17 cellular contexts compared by ENCODE assay signal in genomic region chr18:14916851-14917250, GRCh38.
DNase-seq lines count a peak whose midpoint lies in the region; ATAC-seq and TF ChIP-seq lines count a peak whose summit lies in the region.
"Had no signal": no experiment of that assay in that cellular context is flagged by ENCODE, and none has a peak within 500 bp of the region (broad histone marks: within the 10 kb centered on the region; RNA-seq: fewer than 3 reads in every experiment).

No MANE protein-coding gene starts in this region.

- no peak overlapping the region for H3K4me3 Mint-ChIP-seq in osteocyte (ENCODE audit: unreplicated experiment)
- H3K4me3 Mint-ChIP-seq in T-helper 2 cell treated with Interferon-gamma antibody and Interleukin-4, amounts not matched to agents 5 μg/mL and 100 μg/mL, for 36 hours: no peak overlapping the region
- no peak overlapping the region for H3K4me3 Mint-ChIP-seq in Caco-2 (ENCODE audit: unreplicated experiment)
- H3K4me3 Mint-ChIP-seq: B cell; CD4-positive, alpha-beta memory T cell; GM23338; H9 had no signal

- intact Hi-C loops in esophagus muscularis mucosa (cut with DNase I) (no loop called here), Caco-2 (cut with micrococcal nuclease; ENCODE audit: unreplicated experiment) (no loop called here)

- POLR2A ChIA-PET in Caco-2 (lab: Charles Lee): no interaction called here

- no peak for TF ChIP-seq POLR2A in esophagus muscularis mucosa (IDR thresholded peaks at IDR 0.05; ENCODE audit: low read depth)

- no peak overlapping the region for H3K27ac ChIP-seq in esophagus muscularis mucosa (replicated peaks in 1 of 4)
- H3K27ac ChIP-seq: BLaER1 treated with 17β-estradiol and CSF1 and Interleukin-3, amounts not matched to agents 10 nM and 100 nM had no signal

- H3K36me3 Mint-ChIP-seq in osteocyte (ENCODE audit: unreplicated experiment) (no peaks in the 10 kb centered on the region), Caco-2 (ENCODE audit: insufficient read depth, unreplicated experiment) (no peaks in the 10 kb centered on the region)
- no peaks in the 10 kb centered on the region for H3K36me3 Mint-ChIP-seq in T-helper 2 cell treated with Interferon-gamma antibody and Interleukin-4, amounts not matched to agents 5 μg/mL and 100 μg/mL, for 36 hours (ENCODE audit: low read depth)
- H3K36me3 Mint-ChIP-seq: CD4-positive, alpha-beta memory T cell had no signal

- H3K36me3 ChIP-seq in esophagus muscularis mucosa (no peaks in the 10 kb centered on the region), Caco-2 (ENCODE audit: control insufficient read depth, insufficient read depth, low read length) (no peaks in the 10 kb centered on the region)
- H3K36me3 ChIP-seq: BLaER1 treated with 17β-estradiol and CSF1 and Interleukin-3, amounts not matched to agents 10 nM and 100 nM had no signal

- TF ChIP-seq EP300 in esophagus muscularis mucosa (IDR thresholded peaks at IDR 0.05): no peak

- H3K27ac Mint-ChIP-seq in osteocyte (ENCODE audit: unreplicated experiment) (no peak overlapping the region), Caco-2 (ENCODE audit: unreplicated experiment) (no peak overlapping the region)
- no peak overlapping the region for H3K27ac Mint-ChIP-seq in T-helper 2 cell treated with Interferon-gamma antibody and Interleukin-4, amounts not matched to agents 5 μg/mL and 100 μg/mL, for 36 hours
- H3K27ac Mint-ChIP-seq: B cell; CD4-positive, alpha-beta memory T cell; GM23338; H9 had no signal

- H3K9me3 Mint-ChIP-seq in osteocyte (ENCODE audit: unreplicated experiment) (peaks cover 57% of the 10 kb centered on the region), Caco-2 (ENCODE audit: unreplicated experiment) (peaks cover 25% of the 10 kb centered on the region)
- H3K9me3 Mint-ChIP-seq in T-helper 2 cell treated with Interferon-gamma antibody and Interleukin-4, amounts not matched to agents 5 μg/mL and 100 μg/mL, for 36 hours: no peaks in the 10 kb centered on the region

- no peak for TF ChIP-seq CTCF in esophagus muscularis mucosa (IDR thresholded peaks at IDR 0.05)
- no peak for TF ChIP-seq CTCF in osteocyte (IDR thresholded peaks at IDR 0.05)
- TF ChIP-seq CTCF in Caco-2 (IDR thresholded peaks at IDR 0.05; ENCODE audit: insufficient read depth in 1 of 2, low read depth in 1 of 2, low read length in 1 of 2, severe bottlenecking in 1 of 2, unreplicated experiment in 1 of 2): no peak

- H3K27me3 Mint-ChIP-seq in osteocyte (ENCODE audit: unreplicated experiment): no peaks in the 10 kb centered on the region
- no peaks in the 10 kb centered on the region for H3K27me3 Mint-ChIP-seq in T-helper 2 cell treated with Interferon-gamma antibody and Interleukin-4, amounts not matched to agents 5 μg/mL and 100 μg/mL, for 36 hours (ENCODE audit: low read depth)
- no peaks in the 10 kb centered on the region for H3K27me3 Mint-ChIP-seq in Caco-2 (ENCODE audit: insufficient read depth, unreplicated experiment)
- H3K27me3 Mint-ChIP-seq: B cell had no signal

- H3K4me1 ChIP-seq in esophagus muscularis mucosa: no peaks in the 10 kb centered on the region
- peaks cover 7% of the 10 kb centered on the region; the same call in 1 of the 2 replicates for H3K4me1 ChIP-seq in Caco-2
- H3K4me1 ChIP-seq: BLaER1 treated with 17β-estradiol and CSF1 and Interleukin-3, amounts not matched to agents 10 nM and 100 nM had no signal

- no TSS peak for BruUV-seq in Caco-2 (replicated peaks; lab: Mats Ljungman, UMichigan)

- ATAC-seq in HG03469 (IDR thresholded peaks at IDR 0.05; ENCODE audit: unreplicated experiment): no peak
- ATAC-seq: GM23338, HCT116 had no signal

- no peaks in the 10 kb centered on the region for H3K9me3 ChIP-seq in esophagus muscularis mucosa
- H3K9me3 ChIP-seq in Caco-2: no peaks in the 10 kb centered on the region
- H3K9me3 ChIP-seq: BLaER1 treated with 17β-estradiol and CSF1 and Interleukin-3, amounts not matched to agents 10 nM and 100 nM had no signal

- H3K4me3 ChIP-seq in esophagus muscularis mucosa (no peak overlapping the region), Caco-2 (ENCODE audit: low read depth, low read length) (no peak overlapping the region)
- H3K4me3 ChIP-seq: BLaER1 treated with 17β-estradiol and CSF1 and Interleukin-3, amounts not matched to agents 10 nM and 100 nM; GM23338 had no signal

- no peaks in the 10 kb centered on the region for H3K4me1 Mint-ChIP-seq in osteocyte (ENCODE audit: unreplicated experiment)
- no peaks in the 10 kb centered on the region for H3K4me1 Mint-ChIP-seq in T-helper 2 cell treated with Interferon-gamma antibody and Interleukin-4, amounts not matched to agents 5 μg/mL and 100 μg/mL, for 36 hours (ENCODE audit: low read depth)
- H3K4me1 Mint-ChIP-seq in Caco-2 (ENCODE audit: low read depth, unreplicated experiment): peaks cover 6% of the 10 kb centered on the region
- H3K4me1 Mint-ChIP-seq: B cell; CD4-positive, alpha-beta memory T cell; GM23338; H9 had no signal

- DNase-seq in D341Med (ENCODE audit: low spot score) (peak; percentile 24), esophagus muscularis mucosa (ENCODE audit: extremely low spot score) (peak; percentile 77), osteocyte (ENCODE audit: extremely low spot score, unreplicated experiment) (peak; percentile 62), Caco-2 (no peak)
- DNase-seq in T-helper 2 cell treated with Interferon-gamma antibody and Interleukin-4, amounts not matched to agents 5 μg/mL and 100 μg/mL, for 36 hours (ENCODE audit: low spot score): no peak
- DNase-seq: CD4-positive, alpha-beta memory T cell; COR-L47; DMS 273 treated with DMSO at 0.1 percent for 48 hours; DMS53; DMS79 treated with DMSO at 0.1 percent for 48 hours; GF-D8; H9 had no signal

- CTCF ChIA-PET in Caco-2 (lab: Charles Lee): no interaction called here

- WGBS in esophagus muscularis mucosa: 73% methylated on average over 6 of the region's 6 CpGs

- H3K27me3 ChIP-seq in esophagus muscularis mucosa (no peaks in the 10 kb centered on the region), Caco-2 (replicated peaks; ENCODE audit: control insufficient read depth, insufficient read depth, low read length) (no peaks in the 10 kb centered on the region)
- H3K27me3 ChIP-seq: BLaER1 treated with 17β-estradiol and CSF1 and Interleukin-3, amounts not matched to agents 10 nM and 100 nM had no signal

Comparison
In these comparisons a context has a peak if more than half of its experiments do, and no peak if none do; other contexts are left out.
1. DNase-seq: peak in D341Med (single experiment), esophagus muscularis mucosa (single experiment) and osteocyte (single experiment); none in T-helper 2 cell treated with Interferon-gamma antibody and Interleukin-4, amounts not matched to agents 5 μg/mL and 100 μg/mL, for 36 hours (single experiment) and Caco-2 (0 of 2).